Comparison of ENCODE assay signal across 1 cellular context in genomic region chr3:40173291-40173710, GRCh38.
TF ChIP-seq lines count a peak whose summit lies in the region.

No MANE protein-coding gene starts in this region.

TF ChIP-seq in HepG2, 621 proteins besides CTCF, POLR2A, EP300 and RAD21 (continued from another document):
- TF ChIP-seq ATF3 (CRISPR knock-in tag; IDR thresholded peaks at IDR 0.05) = no peak
TF ChIP-seq in HepG2: peak in this region for 0.
